ENCODE assay signal across 20 cellular contexts in genomic region chrX:11893933-11894710, GRCh38.
DNase-seq lines count a peak whose midpoint lies in the region; ATAC-seq lines count a peak whose summit lies in the region.
"Had no signal": no experiment of that assay in that cellular context is flagged by ENCODE, and none has a peak within 500 bp of the region (broad histone marks: within the 10 kb centered on the region; RNA-seq: fewer than 3 reads in every experiment).

No MANE protein-coding gene starts in this region.

- no peaks in the 10 kb centered on the region for H3K36me3 ChIP-seq in mesenchymal stem cell (ENCODE audit: control insufficient read depth in 1 of 2, insufficient read depth in 2 of 2, low read depth in 1 of 2, low read length in 2 of 2)
- H3K36me3 ChIP-seq: Peyer's patch, SJCRH30 had no signal

- H3K79me1 ChIP-seq in mesenchymal stem cell (replicated peaks; ENCODE audit: low read length, poor library complexity, severe bottlenecking) = no peaks in the 10 kb centered on the region

- no peak overlapping the region for H2BK12ac ChIP-seq in mesenchymal stem cell (ENCODE audit: low read length in 2 of 2)

- no peak overlapping the region for H3K4me2 ChIP-seq in mesenchymal stem cell (ENCODE audit: low read length, poor library complexity, severe bottlenecking)

- no peak overlapping the region for H2BK120ac ChIP-seq in mesenchymal stem cell (ENCODE audit: low read depth, low read length)

- H3K14ac ChIP-seq in mesenchymal stem cell (ENCODE audit: low read length in 2 of 2) = no peak overlapping the region

- H3K9me3 ChIP-seq in mesenchymal stem cell (ENCODE audit: control insufficient read depth, low read length) = peaks cover 8% of the 10 kb centered on the region
- H3K9me3 ChIP-seq: Peyer's patch, SJCRH30 had no signal

- no peak overlapping the region for H4K91ac ChIP-seq in mesenchymal stem cell (ENCODE audit: low read length)

- peaks cover 0 to 5% of the 10 kb centered on the region in 2 experiments for H3K27me3 ChIP-seq in mesenchymal stem cell (ENCODE audit: control insufficient read depth in 1 of 2, insufficient read depth in 1 of 2, low read length in 2 of 2)
- H3K27me3 ChIP-seq: Peyer's patch, SJCRH30 had no signal

- no peak overlapping the region for H3K4ac ChIP-seq in mesenchymal stem cell (ENCODE audit: low read depth in 1 of 2, low read length in 2 of 2)

- no peak overlapping the region for H3K4me3 ChIP-seq in mesenchymal stem cell (ENCODE audit: insufficient read depth in 1 of 2, low read depth in 1 of 2, low read length in 2 of 2)
- H3K4me3 ChIP-seq: K562, Peyer's patch, SJCRH30 had no signal

- no peaks in the 10 kb centered on the region for H3K4me1 ChIP-seq in mesenchymal stem cell (ENCODE audit: control insufficient read depth, insufficient read depth, low read depth, low read length)

- H3K18ac ChIP-seq in mesenchymal stem cell (ENCODE audit: low read depth in 1 of 2, low read length in 2 of 2) = no peak overlapping the region

- in situ Hi-C loops in Caki2 (cut with HindIII; ENCODE audit: low pct_unique_long_range_greater_than_20kb, low sequenced_read_pairs) = no loop called here

- H2AFZ ChIP-seq in mesenchymal stem cell (ENCODE audit: low read depth, low read length) = no peak overlapping the region

- H3K9ac ChIP-seq in mesenchymal stem cell (ENCODE audit: low read length) = no peak overlapping the region

- peak overlapping the region; percentile 73 for H2BK5ac ChIP-seq in mesenchymal stem cell (ENCODE audit: low read depth, low read length, poor library complexity, severe bottlenecking)

- 83% methylated on average over 2 of the region's 3 CpGs for WGBS in mesenchymal stem cell

- H3K27ac ChIP-seq in mesenchymal stem cell (ENCODE audit: low read length, poor library complexity, severe bottlenecking) = peak overlapping the region; percentile 95
- H3K27ac ChIP-seq: HL-60, SJCRH30 had no signal

- H2AK5ac ChIP-seq in mesenchymal stem cell (ENCODE audit: low read length, severe bottlenecking) = no peak overlapping the region

- peak; percentile 90 for DNase-seq in Caki2 (ENCODE audit: low read depth)
- DNase-seq in astrocyte of the hippocampus (ENCODE audit: low read depth, low spot score) = peak; percentile 27
- DNase-seq in glomerular visceral epithelial cell (ENCODE audit: extremely low spot score) = peak; percentile 78
- DNase-seq in mesenchymal stem cell = no peak
- no peak for DNase-seq in T1000 (lab: John Stamatoyannopoulos, UW)
- DNase-seq: EL, GF-D8, H7, NCI-H1105, NCI-H146, NCI-H2029, NCI-H2227 treated with DMSO at 0.1 percent for 48 hours, NCI-H510A, Peyer's patch, SJCRH30 had no signal

- H2BK15ac ChIP-seq in mesenchymal stem cell (ENCODE audit: low read depth, poor library complexity, severe bottlenecking) = no peak overlapping the region

- H4K8ac ChIP-seq in mesenchymal stem cell (ENCODE audit: low read length) = no peak overlapping the region

- H3K23ac ChIP-seq in mesenchymal stem cell (ENCODE audit: low read length in 2 of 2) = no peak overlapping the region

- ATAC-seq in GM21786 (IDR thresholded peaks at IDR 0.05; ENCODE audit: unreplicated experiment) = no peak
- no peak for ATAC-seq in GM21528 (IDR thresholded peaks at IDR 0.05; ENCODE audit: low FRiP score, unreplicated experiment)
- ATAC-seq: HepG2, K562 had no signal

Comparison
In these comparisons a context has a peak if more than half of its experiments do, and no peak if none do; other contexts are left out.
1. DNase-seq: peak in Caki2 (single experiment), astrocyte of the hippocampus (single experiment) and glomerular visceral epithelial cell (single experiment); none in mesenchymal stem cell (single experiment) and T1000 (single experiment).